ENCODE assay signal across 22 cellular contexts in the genomic region with DNA sequence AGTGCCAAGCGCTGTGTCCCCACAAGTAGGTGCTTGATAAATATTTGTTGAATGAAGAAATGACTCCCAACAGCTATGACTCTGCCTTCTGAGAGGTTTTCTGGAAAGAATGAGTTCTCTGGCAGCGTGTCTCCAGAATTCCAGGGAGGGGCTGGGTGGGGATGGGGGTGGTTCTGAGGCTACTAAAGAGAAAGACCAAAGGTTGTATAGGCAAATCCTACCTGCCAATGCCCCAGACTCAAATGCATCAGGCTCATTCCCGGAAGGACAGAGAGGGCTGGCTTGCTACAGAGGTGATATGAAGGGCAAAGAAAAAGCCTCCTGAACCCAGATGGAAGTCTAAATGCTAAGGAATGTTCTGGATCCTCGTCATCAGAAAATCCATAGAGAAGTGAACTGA. TPM values are rescaled to one million over a fixed set of nuclear protein-coding genes. Genes with fewer than 3 reads are reported as not detected.
DNase-seq lines count a peak whose midpoint lies in the region; ATAC-seq and TF ChIP-seq lines count a peak whose summit lies in the region.
"Had no signal": no experiment of that assay in that cellular context is flagged by ENCODE, and none has a peak within 500 bp of the region (broad histone marks: within the 10 kb centered on the region; RNA-seq: fewer than 3 reads in every experiment).

No MANE protein-coding gene starts in this region.

- no peaks in the 10 kb centered on the region for H3K9me3 ChIP-seq in CD4-positive, CD25-positive, alpha-beta regulatory T cell (ENCODE audit: control insufficient read depth in 2 of 2, low read length in 2 of 2)
- no peaks in the 10 kb centered on the region for H3K9me3 ChIP-seq in colonic mucosa
- H3K9me3 ChIP-seq: esophagus squamous epithelium had no signal

- peak overlapping the region in 1 of 2 donors; percentile 79 for H3K9ac ChIP-seq in colonic mucosa (ENCODE audit: low read depth in 2 of 2, low read length in 2 of 2)
- H3K9ac ChIP-seq: parathyroid adenoma had no signal

- H3K4me1 ChIP-seq in CD4-positive, CD25-positive, alpha-beta regulatory T cell (ENCODE audit: control insufficient read depth, insufficient read depth, low read length, poor library complexity, severe bottlenecking): peaks cover 23% of the 10 kb centered on the region
- H3K4me1 ChIP-seq in colonic mucosa: no peaks in the 10 kb centered on the region

- H3K9me3 Mint-ChIP-seq in CD4-positive, CD25-positive, alpha-beta regulatory T cell: no peaks in the 10 kb centered on the region
- no peaks in the 10 kb centered on the region for H3K9me3 Mint-ChIP-seq in natural killer cell
- no peaks in the 10 kb centered on the region for H3K9me3 Mint-ChIP-seq in stimulated activated memory B cell treated with anti-CD40 and anti-IgM and Interleukin-4, amounts not matched to agents 10 μg/mL and 1 μg/mL and 100 μg/mL, for 72 hours
- H3K9me3 Mint-ChIP-seq: stimulated activated naive B cell treated with anti-CD40 and anti-IgM and Interleukin-4, amounts not matched to agents 10 μg/mL and 1 μg/mL and 100 μg/mL, for 72 hours had no signal

- peaks cover 25% of the 10 kb centered on the region for H3K36me3 ChIP-seq in CD4-positive, CD25-positive, alpha-beta regulatory T cell (ENCODE audit: control insufficient read depth, insufficient read depth, low read length)
- no peaks in the 10 kb centered on the region for H3K36me3 ChIP-seq in colonic mucosa

- H3K36me3 Mint-ChIP-seq in CD4-positive, CD25-positive, alpha-beta regulatory T cell: peaks cover 29% of the 10 kb centered on the region
- H3K36me3 Mint-ChIP-seq in natural killer cell: peaks cover 8% of the 10 kb centered on the region
- H3K36me3 Mint-ChIP-seq in stimulated activated memory B cell treated with anti-CD40 and anti-IgM and Interleukin-4, amounts not matched to agents 10 μg/mL and 1 μg/mL and 100 μg/mL, for 72 hours: peaks cover 28% of the 10 kb centered on the region

- no peaks in the 10 kb centered on the region for H3K27me3 Mint-ChIP-seq in CD4-positive, CD25-positive, alpha-beta regulatory T cell
- no peaks in the 10 kb centered on the region for H3K27me3 Mint-ChIP-seq in natural killer cell (ENCODE audit: low read depth in 2 of 2)
- no peaks in the 10 kb centered on the region for H3K27me3 Mint-ChIP-seq in stimulated activated memory B cell treated with anti-CD40 and anti-IgM and Interleukin-4, amounts not matched to agents 10 μg/mL and 1 μg/mL and 100 μg/mL, for 72 hours

- ATAC-seq in CD4-positive, CD25-positive, alpha-beta regulatory T cell (ENCODE audit: low read depth in 2 of 2): no peak
- ATAC-seq in natural killer cell: no peak
- no peak for ATAC-seq in stimulated activated memory B cell treated with anti-CD40 and anti-IgM and Interleukin-4, amounts not matched to agents 10 μg/mL and 1 μg/mL and 100 μg/mL, for 72 hours
- ATAC-seq: GM23338; left lobe of liver; sciatic nerve; stimulated activated naive B cell treated with anti-CD40 and anti-IgM and Interleukin-4, amounts not matched to agents 10 μg/mL and 1 μg/mL and 100 μg/mL, for 72 hours had no signal

- H3K4me3 ChIP-seq in CD4-positive, CD25-positive, alpha-beta regulatory T cell (ENCODE audit: low read depth, low read length): no peak overlapping the region
- no peak overlapping the region for H3K4me3 ChIP-seq in colonic mucosa
- H3K4me3 ChIP-seq: esophagus squamous epithelium, GM23338 had no signal

- intact Hi-C loops in colonic mucosa (cut with DNase I) (no loop called here), natural killer cell (cut with micrococcal nuclease) (no loop called here)

- peak overlapping the region in 1 of 3 donors; percentile 23 for H3K27ac Mint-ChIP-seq in CD4-positive, CD25-positive, alpha-beta regulatory T cell
- H3K27ac Mint-ChIP-seq in natural killer cell: peak overlapping the region in 1 of 2 donors; percentile 91
- H3K27ac Mint-ChIP-seq in stimulated activated memory B cell treated with anti-CD40 and anti-IgM and Interleukin-4, amounts not matched to agents 10 μg/mL and 1 μg/mL and 100 μg/mL, for 72 hours: no peak overlapping the region
- H3K27ac Mint-ChIP-seq: GM23338; stimulated activated naive B cell treated with anti-CD40 and anti-IgM and Interleukin-4, amounts not matched to agents 10 μg/mL and 1 μg/mL and 100 μg/mL, for 72 hours had no signal

- H3K27ac ChIP-seq in CD4-positive, CD25-positive, alpha-beta regulatory T cell (ENCODE audit: insufficient read depth, low read length, poor library complexity, severe bottlenecking): no peak overlapping the region
- H3K27ac ChIP-seq in colonic mucosa: peak overlapping the region; percentile 90
- H3K27ac ChIP-seq: esophagus squamous epithelium, parathyroid adenoma had no signal

- TF ChIP-seq CTCF in colonic mucosa (IDR thresholded peaks at IDR 0.05): no peak
- no peak for TF ChIP-seq CTCF in natural killer cell (IDR thresholded peaks at IDR 0.05)

- H3K27me3 ChIP-seq in CD4-positive, CD25-positive, alpha-beta regulatory T cell (ENCODE audit: control insufficient read depth, insufficient read depth, low read length): no peaks in the 10 kb centered on the region
- H3K27me3 ChIP-seq in colonic mucosa: no peaks in the 10 kb centered on the region
- H3K27me3 ChIP-seq: esophagus squamous epithelium had no signal

- no peak for DNase-seq in CD4-positive, CD25-positive, alpha-beta regulatory T cell
- DNase-seq in HT-29 (ENCODE audit: low spot score) (peak; percentile 51), colonic mucosa (peak; percentile 61), natural killer cell (no peak), midbrain (lab: John Stamatoyannopoulos, UW) (no peak), cerebellar nuclear complex (lab: John Stamatoyannopoulos, UW) (no peak)
- no peak for DNase-seq in activated CD4-positive, alpha-beta T cell treated with anti-CD3 and anti-CD28 coated beads, Interleukin-2, amount 50 U/mL, for 1 hour
- DNase-seq: activated CD4-positive, alpha-beta T cell treated with anti-CD3 and anti-CD28 coated beads, Interleukin-2, amount 50 U/mL, for 48 hours; amygdala; Calu3; effector CD8-positive, alpha-beta T cell; esophagus squamous epithelium; NCI-H1105 treated with DMSO at 0.1 percent for 48 hours; NCI-H2081 treated with DMSO at 0.1 percent for 48 hours; NCI-H510A treated with DMSO at 0.1 percent for 48 hours; stimulated activated naive B cell treated with anti-CD40 and anti-IgM and Interleukin-4, amounts not matched to agents 10 μg/mL and 1 μg/mL and 100 μg/mL, for 72 hours; trophoblast cell had no signal

- H3K4me3 Mint-ChIP-seq in CD4-positive, CD25-positive, alpha-beta regulatory T cell: peak overlapping the region; percentile 50 to 95 (median 84)
- H3K4me3 Mint-ChIP-seq in natural killer cell: peak overlapping the region; percentile 49
- no peak overlapping the region for H3K4me3 Mint-ChIP-seq in stimulated activated memory B cell treated with anti-CD40 and anti-IgM and Interleukin-4, amounts not matched to agents 10 μg/mL and 1 μg/mL and 100 μg/mL, for 72 hours

- peaks cover 9 to 48% (median 29%) of the 10 kb centered on the region in 4 donors for H3K4me1 Mint-ChIP-seq in CD4-positive, CD25-positive, alpha-beta regulatory T cell
- H3K4me1 Mint-ChIP-seq in natural killer cell: peaks cover 21 to 32% of the 10 kb centered on the region in 2 donors
- peaks cover 33% of the 10 kb centered on the region for H3K4me1 Mint-ChIP-seq in stimulated activated memory B cell treated with anti-CD40 and anti-IgM and Interleukin-4, amounts not matched to agents 10 μg/mL and 1 μg/mL and 100 μg/mL, for 72 hours

RNA-seq across cellular contexts. Expression of gene DUSP18, which starts 1.9 kb away (rescaled TPM):
- 15.5 TPM for total RNA-seq in CD4-positive, CD25-positive, alpha-beta regulatory T cell
- polyA plus RNA-seq in CD4-positive, CD25-positive, alpha-beta regulatory T cell: 10 to 100 TPM; 11.4 to 20.2 (median 12.8) TPM
- 8.3 and 8.5 TPM in 2 replicates for total RNA-seq in HT-29 (2014; rRNA removed; shearing (Covaris generic))
- total RNA-seq in colonic mucosa (10 to 100 TPM; 15.2 to 17.1 TPM), natural killer cell (10 to 100 TPM; 10.2 to 12.8 (median 10.5) TPM)

RNA-seq across cellular contexts. Expression of gene OSBP2, which starts 28.9 kb away (rescaled TPM):
- 9.9 TPM for total RNA-seq in CD4-positive, CD25-positive, alpha-beta regulatory T cell
- polyA plus RNA-seq in CD4-positive, CD25-positive, alpha-beta regulatory T cell: 1 to 10 TPM in 2 of 4 donors, under 1 TPM in 2; 0.86 to 1.9 (median 1.3) TPM
- total RNA-seq in HT-29 (2014; rRNA removed; shearing (Covaris generic)): 4.1 and 8.2 TPM in 2 replicates
- total RNA-seq in colonic mucosa: 1 to 10 TPM; 3.2 to 4.3 TPM
- total RNA-seq in natural killer cell: 1 to 10 TPM in 1 of 3 donors, under 1 TPM in 2; 0.65 to 1.2 (median 0.79) TPM

RNA-seq across cellular contexts. Expression of gene SLC35E4, which starts 30.2 kb away (rescaled TPM):
- 14.5 TPM for total RNA-seq in CD4-positive, CD25-positive, alpha-beta regulatory T cell
- polyA plus RNA-seq in CD4-positive, CD25-positive, alpha-beta regulatory T cell: 1 to 10 TPM; 1.9 to 7.0 (median 4.1) TPM
- total RNA-seq in HT-29 (2014; rRNA removed; shearing (Covaris generic)): 14.2 and 22.1 TPM in 2 replicates
- 1 to 10 TPM; 5.7 to 7.0 TPM for total RNA-seq in colonic mucosa
- total RNA-seq in natural killer cell: 1 to 10 TPM; 2.9 to 5.8 (median 2.9) TPM

RNA-seq across cellular contexts. Expression of gene TCN2, which starts 58.8 kb away (rescaled TPM):
- total RNA-seq in CD4-positive, CD25-positive, alpha-beta regulatory T cell: 0.30 TPM
- 1 to 10 TPM in 2 of 4 donors, under 1 TPM in 2; 0.23 to 1.7 (median 0.99) TPM for polyA plus RNA-seq in CD4-positive, CD25-positive, alpha-beta regulatory T cell
- total RNA-seq in HT-29 (2014; rRNA removed; shearing (Covaris generic)): 13.2 and 19.0 TPM in 2 replicates
- total RNA-seq in colonic mucosa (10 to 100 TPM in 1 of 2 donors, 1 to 10 TPM in 1; 9.3 to 27.0 TPM), natural killer cell (1 to 10 TPM in 1 of 3 donors, under 1 TPM in 2; 0.42 to 1.2 (median 0.95) TPM)

Comparison
In these comparisons a context has a peak if more than half of its experiments do, and no peak if none do; other contexts are left out.
1. DNase-seq: peak in HT-29 (single experiment) and colonic mucosa (single experiment); none in CD4-positive, CD25-positive, alpha-beta regulatory T cell (0 of 3), natural killer cell (single experiment), midbrain (single experiment), cerebellar nuclear complex (0 of 2) and activated CD4-positive, alpha-beta T cell treated with anti-CD3 and anti-CD28 coated beads, Interleukin-2, amount 50 U/mL, for 1 hour (single experiment).